Comparison of ENCODE assay signal across 1 cellular context in the genomic region with DNA sequence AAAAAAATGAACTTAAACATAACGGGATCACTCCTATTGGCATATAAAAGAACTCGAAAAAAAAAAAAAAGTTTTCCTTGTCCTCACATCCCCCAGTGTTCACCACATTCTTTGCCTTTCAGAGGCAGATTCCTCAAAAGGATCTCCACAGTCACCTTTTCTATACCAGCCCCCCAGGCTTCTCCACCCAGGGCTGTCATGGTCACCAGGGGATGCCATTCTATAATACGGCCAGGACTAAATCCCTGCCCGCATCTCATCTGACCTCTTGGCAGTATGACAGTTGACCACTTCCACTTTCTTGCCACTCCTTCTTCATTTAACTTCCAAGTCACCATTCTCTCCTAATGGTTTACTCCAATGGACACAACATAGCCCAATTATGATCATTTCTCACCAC.
A peak's percentile ranks its signal among the peaks of the same experiment; 100 is the strongest.
TF ChIP-seq lines count a peak whose summit lies in the region.

No MANE protein-coding gene starts in this region.

TF ChIP-seq in H1, 55 proteins besides CTCF, POLR2A, EP300 and RAD21:
- TF ChIP-seq RBBP5 (IDR thresholded peaks at IDR 0.05; ENCODE audit: borderline replicate concordance, low read depth, low read length): no peak
- peak in 1 of 2 experiments; percentile 91; a peak in 1 of 4 replicates for TF ChIP-seq HDAC2 (IDR thresholded peaks at IDR 0.05; ENCODE audit: borderline replicate concordance in 1 of 2, low read depth in 2 of 2, low read length in 2 of 2)
- TF ChIP-seq SP2 (IDR thresholded peaks at IDR 0.05; ENCODE audit: low read length): no peak
- no peak for TF ChIP-seq PHF8 (conservative IDR thresholded peaks at IDR 0.05; ENCODE audit: low read depth, low read length)
- no peak for TF ChIP-seq BCL11A (IDR thresholded peaks at IDR 0.05; ENCODE audit: low read depth in 2 of 2, low read length in 2 of 2)
- no peak for TF ChIP-seq ASH2L (IDR thresholded peaks at IDR 0.05; ENCODE audit: low read length)
- TF ChIP-seq GTF2F1 (IDR thresholded peaks at IDR 0.05; ENCODE audit: borderline replicate concordance, low read depth, low read length): no peak
- TF ChIP-seq TEAD4 (IDR thresholded peaks at IDR 0.05; ENCODE audit: low read depth, low read length): peak; percentile 34; the same call in 1 of the 2 replicates
- no peak for TF ChIP-seq TAF1 (IDR thresholded peaks at IDR 0.05; ENCODE audit: low read depth, low read length)
